Comparison of ENCODE assay signal across 1 cellular context in genomic region chr13:75495938-75496337, GRCh38.
TF ChIP-seq lines count a peak whose summit lies in the region.

No MANE protein-coding gene starts in this region.

TF ChIP-seq in SK-N-SH, 30 proteins besides CTCF, POLR2A, EP300 and RAD21 (continued from another document):
- TF ChIP-seq YY1 (IDR thresholded peaks at IDR 0.05; ENCODE audit: low read depth), result no peak
- TF ChIP-seq FOXM1 (IDR thresholded peaks at IDR 0.05; ENCODE audit: low read depth), result no peak
- no peak for TF ChIP-seq CHD2 (IDR thresholded peaks at IDR 0.05; ENCODE audit: low read length, partially characterized antibody)
- TF ChIP-seq, protein P1, sequence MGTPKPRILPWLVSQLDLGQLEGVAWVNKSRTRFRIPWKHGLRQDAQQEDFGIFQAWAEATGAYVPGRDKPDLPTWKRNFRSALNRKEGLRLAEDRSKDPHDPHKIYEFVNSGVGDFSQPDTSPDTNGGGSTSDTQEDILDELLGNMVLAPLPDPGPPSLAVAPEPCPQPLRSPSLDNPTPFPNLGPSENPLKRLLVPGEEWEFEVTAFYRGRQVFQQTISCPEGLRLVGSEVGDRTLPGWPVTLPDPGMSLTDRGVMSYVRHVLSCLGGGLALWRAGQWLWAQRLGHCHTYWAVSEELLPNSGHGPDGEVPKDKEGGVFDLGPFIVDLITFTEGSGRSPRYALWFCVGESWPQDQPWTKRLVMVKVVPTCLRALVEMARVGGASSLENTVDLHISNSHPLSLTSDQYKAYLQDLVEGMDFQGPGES (IDR thresholded peaks at IDR 0.05; ENCODE audit: low read depth, low read length), result no peak
- TF ChIP-seq, protein P2, sequence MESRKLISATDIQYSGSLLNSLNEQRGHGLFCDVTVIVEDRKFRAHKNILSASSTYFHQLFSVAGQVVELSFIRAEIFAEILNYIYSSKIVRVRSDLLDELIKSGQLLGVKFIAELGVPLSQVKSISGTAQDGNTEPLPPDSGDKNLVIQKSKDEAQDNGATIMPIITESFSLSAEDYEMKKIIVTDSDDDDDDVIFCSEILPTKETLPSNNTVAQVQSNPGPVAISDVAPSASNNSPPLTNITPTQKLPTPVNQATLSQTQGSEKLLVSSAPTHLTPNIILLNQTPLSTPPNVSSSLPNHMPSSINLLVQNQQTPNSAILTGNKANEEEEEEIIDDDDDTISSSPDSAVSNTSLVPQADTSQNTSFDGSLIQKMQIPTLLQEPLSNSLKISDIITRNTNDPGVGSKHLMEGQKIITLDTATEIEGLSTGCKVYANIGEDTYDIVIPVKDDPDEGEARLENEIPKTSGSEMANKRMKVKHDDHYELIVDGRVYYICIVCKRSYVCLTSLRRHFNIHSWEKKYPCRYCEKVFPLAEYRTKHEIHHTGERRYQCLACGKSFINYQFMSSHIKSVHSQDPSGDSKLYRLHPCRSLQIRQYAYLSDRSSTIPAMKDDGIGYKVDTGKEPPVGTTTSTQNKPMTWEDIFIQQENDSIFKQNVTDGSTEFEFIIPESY (IDR thresholded peaks at IDR 0.05; ENCODE audit: borderline replicate concordance, low read depth), result no peak
- TF ChIP-seq RCOR1 (IDR thresholded peaks at IDR 0.05; ENCODE audit: low read length), result no peak
- TF ChIP-seq POLR2AphosphoS5 (IDR thresholded peaks at IDR 0.05; ENCODE audit: low read depth, low read length), result no peak
- TF ChIP-seq ELF1 (IDR thresholded peaks at IDR 0.05), result no peak
- TF ChIP-seq JUND (IDR thresholded peaks at IDR 0.05), result 0 out of 2 replicates have a peak, but pooled peaks have one; percentile 14
- no peak for TF ChIP-seq TAF1 (IDR thresholded peaks at IDR 0.05; ENCODE audit: borderline replicate concordance, low read depth, low read length)
- no peak for TF ChIP-seq USF2 (IDR thresholded peaks at IDR 0.05; ENCODE audit: borderline replicate concordance, low read depth, low read length)
- no peak for TF ChIP-seq NRF1 (IDR thresholded peaks at IDR 0.05; ENCODE audit: low read depth, low read length)
- TF ChIP-seq SMC3 (IDR thresholded peaks at IDR 0.05; ENCODE audit: low read depth, low read length), result no peak
- no peak for TF ChIP-seq RXRA (IDR thresholded peaks at IDR 0.05; ENCODE audit: borderline replicate concordance, low read depth)
- TF ChIP-seq, protein P3, sequence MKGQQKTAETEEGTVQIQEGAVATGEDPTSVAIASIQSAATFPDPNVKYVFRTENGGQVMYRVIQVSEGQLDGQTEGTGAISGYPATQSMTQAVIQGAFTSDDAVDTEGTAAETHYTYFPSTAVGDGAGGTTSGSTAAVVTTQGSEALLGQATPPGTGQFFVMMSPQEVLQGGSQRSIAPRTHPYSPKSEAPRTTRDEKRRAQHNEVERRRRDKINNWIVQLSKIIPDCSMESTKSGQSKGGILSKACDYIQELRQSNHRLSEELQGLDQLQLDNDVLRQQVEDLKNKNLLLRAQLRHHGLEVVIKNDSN (IDR thresholded peaks at IDR 0.05; ENCODE audit: borderline replicate concordance, low read depth), result no peak
- TF ChIP-seq GABPA (IDR thresholded peaks at IDR 0.05; ENCODE audit: low read depth), result no peak
- no peak for TF ChIP-seq MXI1 (IDR thresholded peaks at IDR 0.05; ENCODE audit: low read depth, low read length)
- peak; percentile 41 for TF ChIP-seq TCF12 (IDR thresholded peaks at IDR 0.05)
- no peak for TF ChIP-seq GATA2 (CRISPR knock-in tag; IDR thresholded peaks at IDR 0.05)
